9 cellular contexts compared by ENCODE assay signal in genomic region chr17:74417178-74418045, GRCh38. TPM values are rescaled to one million over a fixed set of nuclear protein-coding genes. Genes with fewer than 3 reads are reported as not detected.
DNase-seq lines count a peak whose midpoint lies in the region; ATAC-seq, FAIRE-seq and TF ChIP-seq lines count a peak whose summit lies in the region.
"Had no signal": no experiment of that assay in that cellular context is flagged by ENCODE, and none has a peak within 500 bp of the region (broad histone marks: within the 10 kb centered on the region; RNA-seq: fewer than 3 reads in every experiment).

No MANE protein-coding gene starts in this region.

- no peaks in the 10 kb centered on the region for H3K79me2 ChIP-seq in keratinocyte (ENCODE audit: control insufficient read depth, insufficient read depth, low read length)

- H3K9ac ChIP-seq in keratinocyte (ENCODE audit: control insufficient read depth, extremely low read depth, insufficient read depth, low read length): no peak overlapping the region

- WGBS in spleen, 5 donors: 59 to 83% (median 81%) methylated on average over 12 of the region's 12 CpGs

- dilution Hi-C loops in keratinocyte (cut with MboI; ENCODE audit: extremely low pct_ligation_motif_present, low sequenced_read_pairs): no loop called here

- no peaks in the 10 kb centered on the region for H3K9me3 ChIP-seq in keratinocyte (ENCODE audit: control insufficient read depth, low read depth, low read length)
- H3K9me3 ChIP-seq in CD4-positive, alpha-beta T cell (ENCODE audit: control insufficient read depth, low read length): no peaks in the 10 kb centered on the region
- no peaks in the 10 kb centered on the region for H3K9me3 ChIP-seq in spleen

- no peaks in the 10 kb centered on the region for H3K9me1 ChIP-seq in keratinocyte (ENCODE audit: control insufficient read depth, extremely low read depth, insufficient read depth, low read length)

- FAIRE-seq in keratinocyte (lab: Jason Lieb, UNC): peak; percentile 34

- intact Hi-C loops in CD4-positive, alpha-beta T cell (cut with DNase I, micrococcal nuclease): no loop called here
- intact Hi-C loops in spleen (cut with DNase I; ENCODE audit: low total_unique reads): no loop called here

- no peak overlapping the region for H2AFZ ChIP-seq in keratinocyte (ENCODE audit: control insufficient read depth, low read length)

- H3K4me1 ChIP-seq in keratinocyte (ENCODE audit: control insufficient read depth, extremely low read depth, insufficient read depth, low read length) (peaks cover 21% of the 10 kb centered on the region), spleen (no peaks in the 10 kb centered on the region)

- TF ChIP-seq CTCF in GM20000 (IDR thresholded peaks at IDR 0.05; ENCODE audit: extremely low read depth, missing control alignments) (no peak), keratinocyte (optimal IDR thresholded peaks at IDR 0.05 in 1 of 3, IDR thresholded peaks at IDR 0.05 in 1 of 3, conservative IDR thresholded peaks at IDR 0.05 in 1 of 3; ENCODE audit: extremely low read depth in 1 of 3, insufficient read depth in 2 of 3, low read length in 3 of 3) (no peak), spleen (IDR thresholded peaks at IDR 0.05 in 8 of 11, conservative IDR thresholded peaks at IDR 0.05 in 3 of 11) (no peak)
- TF ChIP-seq CTCF in CD4-positive, alpha-beta T cell (IDR thresholded peaks at IDR 0.05): no peak

- no peak for ATAC-seq in CD4-positive, alpha-beta T cell (ENCODE audit: poor library complexity)

- no peaks in the 10 kb centered on the region for H3K4me1 Mint-ChIP-seq in CD4-positive, alpha-beta T cell (ENCODE audit: low read depth)

- H3K36me3 ChIP-seq in keratinocyte (ENCODE audit: control insufficient read depth in 2 of 2, extremely low read depth in 1 of 2, insufficient read depth in 2 of 2, low read length in 2 of 2) (no peaks in the 10 kb centered on the region), spleen (no peaks in the 10 kb centered on the region)

- POLR2A ChIA-PET in CD4-positive, alpha-beta T cell (lab: Charles Lee): no interaction called here

- H3K36me3 Mint-ChIP-seq in CD4-positive, alpha-beta T cell (ENCODE audit: low read depth): no peaks in the 10 kb centered on the region

- H3K4me3 ChIP-seq in keratinocyte (ENCODE audit: control insufficient read depth in 2 of 3, extremely low read depth in 1 of 3, insufficient read depth in 2 of 3, low read depth in 1 of 3, low read length in 3 of 3) (no peak overlapping the region), spleen (no peak overlapping the region)

- H3K4me3 Mint-ChIP-seq in CD4-positive, alpha-beta T cell: no peak overlapping the region

- no peaks in the 10 kb centered on the region for H3K9me3 Mint-ChIP-seq in CD4-positive, alpha-beta T cell

- H3K27ac Mint-ChIP-seq in CD4-positive, alpha-beta T cell: no peak overlapping the region

- no peaks in the 10 kb centered on the region for H4K20me1 ChIP-seq in keratinocyte (ENCODE audit: control insufficient read depth, extremely low read depth, insufficient read depth, low read length)

- DNase-seq in DMS53 (lab: John Stamatoyannopoulos, UW) (peak; percentile 94), GM20000 (ENCODE audit: low spot score) (peak; percentile 71), MV-4-11 (lab: John Stamatoyannopoulos, UW) (peak; percentile 42), keratinocyte (ENCODE audit: low read depth, low spot score) (no peak), NCI-H1417 treated with DMSO at 0.1 percent for 48 hours (lab: John Stamatoyannopoulos, UW) (no peak), NCI-H345 (lab: John Stamatoyannopoulos, UW) (no peak), spleen (no peak)
- DNase-seq in CD4-positive, alpha-beta T cell: no peak

- no peaks in the 10 kb centered on the region for H3K27me3 ChIP-seq in keratinocyte (ENCODE audit: control insufficient read depth, extremely low read depth, insufficient read depth, low read length)
- H3K27me3 ChIP-seq in CD4-positive, alpha-beta T cell (ENCODE audit: control insufficient read depth, insufficient read depth, low read length): no peaks in the 10 kb centered on the region
- H3K27me3 ChIP-seq in spleen (replicated peaks in 1 of 7): no peaks in the 10 kb centered on the region

- H3K27me3 Mint-ChIP-seq in CD4-positive, alpha-beta T cell: peaks cover 15% of the 10 kb centered on the region

- no peak for TF ChIP-seq POLR2A in spleen (IDR thresholded peaks at IDR 0.05)

- H3K27ac ChIP-seq in keratinocyte (ENCODE audit: control insufficient read depth, insufficient read depth, low read length): no peak overlapping the region
- H3K27ac ChIP-seq in CD4-positive, alpha-beta T cell (ENCODE audit: low read depth, low read length): no peak overlapping the region
- H3K27ac ChIP-seq in spleen: no peak overlapping the region

- CTCF ChIA-PET in CD4-positive, alpha-beta T cell (lab: Charles Lee): no interaction called here

- peak overlapping the region; percentile 38 for H3K4me2 ChIP-seq in keratinocyte (ENCODE audit: control insufficient read depth, extremely low read depth, insufficient read depth, low read depth, low read length)

RNA-seq across cellular contexts. Expression of gene GPRC5C, which starts 14.5 kb away (rescaled TPM):
- polyA plus RNA-seq in keratinocyte: 14.2 to 41.2 TPM (median 24.2 TPM) in 3 replicates
- polyA plus RNA-seq in keratinocyte (2011; ENCODE audit: low read depth): 14.0 TPM
- 10.4 and 20.2 TPM in 2 replicates for polyA plus RNA-seq in keratinocyte (2011; cell fraction: cytosol; rRNA removed)
- 36.1 and 47.8 TPM in 2 replicates for polyA plus RNA-seq in keratinocyte (2011; cell fraction: nucleus; rRNA removed)
- polyA plus RNA-seq in keratinocyte (2012; ENCODE audit: low replicate concordance): 13.5 and 18.1 TPM in 2 replicates
- polyA minus RNA-seq in keratinocyte: 20.2 to 42.0 TPM (median 31.6 TPM) in 3 replicates
- polyA minus RNA-seq in keratinocyte (2011; cell fraction: cytosol; rRNA and poly(A)+ RNA removed): 41.1 TPM
- polyA minus RNA-seq in keratinocyte (2011; cell fraction: nucleus; rRNA and poly(A)+ RNA removed): 51.3 and 59.7 TPM in 2 replicates
- total RNA-seq in CD4-positive, alpha-beta T cell: not detected
- 10 to 100 TPM; 24.1 to 70.0 (median 36.6) TPM for total RNA-seq in spleen
- polyA plus RNA-seq in spleen: 10 to 100 TPM; 11.0 to 19.7 (median 18.9) TPM
- total RNA-seq: myocyte had no signal

RNA-seq across cellular contexts. Expression of gene CD300A, which starts 49.0 kb away (rescaled TPM):
- polyA plus RNA-seq in keratinocyte (0.07 to 0.10 TPM in 2 of 3 replicates, not detected in the other), spleen (10 to 100 TPM; 34.2 to 93.3 (median 76.1) TPM)
- not detected for polyA plus RNA-seq in keratinocyte (2011; ENCODE audit: low read depth)
- not detected in 2 replicates for polyA plus RNA-seq in keratinocyte (2011; cell fraction: cytosol; rRNA removed)
- polyA plus RNA-seq in keratinocyte (2011; cell fraction: nucleus; rRNA removed): 0.08 TPM in 1 of 2 replicates, not detected in the other
- polyA plus RNA-seq in keratinocyte (2012; ENCODE audit: low replicate concordance): 0.11 TPM in 1 of 2 replicates, not detected in the other
- not detected in 3 replicates for polyA minus RNA-seq in keratinocyte
- polyA minus RNA-seq in keratinocyte (2011; cell fraction: cytosol; rRNA and poly(A)+ RNA removed): not detected
- polyA minus RNA-seq in keratinocyte (2011; cell fraction: nucleus; rRNA and poly(A)+ RNA removed): not detected in 2 replicates
- total RNA-seq in CD4-positive, alpha-beta T cell: 1 to 10 TPM; 1.8 to 2.6 TPM
- total RNA-seq in spleen: 100 to 1,000 TPM in 6 of 7 donors, 10 to 100 TPM in 1; 95.6 to 142 (median 111) TPM
- total RNA-seq: myocyte had no signal

RNA-seq across cellular contexts. Expression of gene GPR142, which starts 50.1 kb away (rescaled TPM):
- polyA plus RNA-seq in keratinocyte: not detected in 3 replicates
- not detected for polyA plus RNA-seq in keratinocyte (2011; ENCODE audit: low read depth)
- not detected in 2 replicates for polyA plus RNA-seq in keratinocyte (2011; cell fraction: cytosol; rRNA removed)
- polyA plus RNA-seq in keratinocyte (2011; cell fraction: nucleus; rRNA removed): not detected in 2 replicates
- polyA plus RNA-seq in keratinocyte (2012; ENCODE audit: low replicate concordance): not detected in 2 replicates
- polyA minus RNA-seq in keratinocyte: not detected in 3 replicates
- not detected for polyA minus RNA-seq in keratinocyte (2011; cell fraction: cytosol; rRNA and poly(A)+ RNA removed)
- polyA minus RNA-seq in keratinocyte (2011; cell fraction: nucleus; rRNA and poly(A)+ RNA removed): not detected in 2 replicates
- not detected for total RNA-seq in CD4-positive, alpha-beta T cell
- 1 to 10 TPM in 6 of 7 donors, under 1 TPM in 1; 0.85 to 3.1 (median 2.2) TPM for total RNA-seq in spleen
- under 1 TPM; 0.09 to 0.93 (median 0.18) TPM for polyA plus RNA-seq in spleen
- total RNA-seq: myocyte had no signal

RNA-seq across cellular contexts. Expression of gene BTBD17, which starts 55.7 kb away (rescaled TPM):
- polyA plus RNA-seq in keratinocyte: not detected in 3 replicates
- polyA plus RNA-seq in keratinocyte (2011; ENCODE audit: low read depth): not detected
- polyA plus RNA-seq in keratinocyte (2011; cell fraction: cytosol; rRNA removed): not detected in 2 replicates
- not detected in 2 replicates for polyA plus RNA-seq in keratinocyte (2011; cell fraction: nucleus; rRNA removed)
- polyA plus RNA-seq in keratinocyte (2012; ENCODE audit: low replicate concordance): not detected in 2 replicates
- not detected in 3 replicates for polyA minus RNA-seq in keratinocyte
- polyA minus RNA-seq in keratinocyte (2011; cell fraction: cytosol; rRNA and poly(A)+ RNA removed): not detected
- not detected in 2 replicates for polyA minus RNA-seq in keratinocyte (2011; cell fraction: nucleus; rRNA and poly(A)+ RNA removed)
- total RNA-seq in CD4-positive, alpha-beta T cell: not detected
- under 1 TPM in 1 of 7 donors, not detected in 6; 0.51 TPM for total RNA-seq in spleen
- under 1 TPM in 1 of 3 donors, not detected in 2; 0.06 TPM for polyA plus RNA-seq in spleen
- total RNA-seq: myocyte had no signal

Comparison
In these comparisons a context has a peak if more than half of its experiments do, and no peak if none do; other contexts are left out.
1. DNase-seq: peak in DMS53 (single experiment), GM20000 (single experiment) and MV-4-11 (single experiment); none in keratinocyte (single experiment), NCI-H1417 treated with DMSO at 0.1 percent for 48 hours (single experiment), NCI-H345 (single experiment), CD4-positive, alpha-beta T cell (0 of 10) and spleen (single experiment).
2. RNA of gene GPRC5C, which starts 14.5 kb away (total RNA-seq): 24.1 to 70.0 TPM in spleen; not detected in CD4-positive, alpha-beta T cell; every median in the first group is over 10 times any median in the second.
3. RNA of gene CD300A, which starts 49.0 kb away (total RNA-seq): 95.6 to 142 TPM in spleen; 1.8 to 2.6 TPM in CD4-positive, alpha-beta T cell; every median in the first group is over 10 times any median in the second.